1 cellular context compared by ENCODE assay signal in genomic region chr19:48966541-48967345, GRCh38.
TF ChIP-seq lines count a peak whose summit lies in the region.

No MANE protein-coding gene starts in this region.

TF ChIP-seq in HepG2, 621 proteins besides CTCF, POLR2A, EP300 and RAD21 (continued from another document and continues in another):
- TF ChIP-seq HNF1A (IDR thresholded peaks at IDR 0.05; ENCODE audit: low read depth) (peak; percentile 22; the same call in 1 of the 2 replicates), HNF1A (CRISPR knock-in tag; IDR thresholded peaks at IDR 0.05; ENCODE audit: borderline replicate concordance) (no peak), FOXA3 (CRISPR knock-in tag; IDR thresholded peaks at IDR 0.05) (no peak), NONO (IDR thresholded peaks at IDR 0.05) (no peak), NONO (CRISPR knock-in tag; conservative IDR thresholded peaks at IDR 0.05) (no peak), ARID5B (CRISPR knock-in tag; IDR thresholded peaks at IDR 0.05) (no peak), FOXK1 (CRISPR knock-in tag; IDR thresholded peaks at IDR 0.05; ENCODE audit: borderline replicate concordance, low read depth) (peak; percentile 7; the same call in 1 of the 2 replicates), ATF1 (CRISPR knock-in tag; IDR thresholded peaks at IDR 0.05) (no peak), ATAD3A (CRISPR knock-in tag; IDR thresholded peaks at IDR 0.05) (no peak), NFYB (CRISPR knock-in tag; IDR thresholded peaks at IDR 0.05) (no peak; the same call in 1 of the 2 replicates), RORA (CRISPR knock-in tag; IDR thresholded peaks at IDR 0.05) (no peak), E2F5 (CRISPR knock-in tag; conservative IDR thresholded peaks at IDR 0.05) (no peak), HIVEP1 (CRISPR knock-in tag; IDR thresholded peaks at IDR 0.05) (no peak), UBTF (CRISPR knock-in tag; IDR thresholded peaks at IDR 0.05) (no peak), IKZF4 (CRISPR knock-in tag; IDR thresholded peaks at IDR 0.05; ENCODE audit: borderline replicate concordance, low read depth, not compliant biosample characterization) (no peak), RERE (CRISPR knock-in tag; IDR thresholded peaks at IDR 0.05; ENCODE audit: low read depth) (no peak), ATF6 (CRISPR knock-in tag; conservative IDR thresholded peaks at IDR 0.05) (no peak), SP1 (IDR thresholded peaks at IDR 0.05) (no peak), SP1 (CRISPR knock-in tag; IDR thresholded peaks at IDR 0.05) (0 out of 2 replicates have a peak, but pooled peaks have one; percentile 5), ZBTB37 (CRISPR knock-in tag; IDR thresholded peaks at IDR 0.05) (no peak), ZNF605 (CRISPR knock-in tag; IDR thresholded peaks at IDR 0.05) (peak; percentile 75; the same call in 1 of the 2 replicates), PHF8 (CRISPR knock-in tag; IDR thresholded peaks at IDR 0.05) (no peak), RNF219 (CRISPR knock-in tag; IDR thresholded peaks at IDR 0.05) (no peak), ZNF121 (CRISPR knock-in tag; IDR thresholded peaks at IDR 0.05) (no peak), ZSCAN22 (CRISPR knock-in tag; IDR thresholded peaks at IDR 0.05) (no peak), GPN1 (CRISPR knock-in tag; IDR thresholded peaks at IDR 0.05; ENCODE audit: borderline replicate concordance) (no peak), PCBP2 (optimal IDR thresholded peaks at IDR 0.05; ENCODE audit: low read depth, low read length, poor library complexity, severe bottlenecking) (no peak), ZNF230 (CRISPR knock-in tag; IDR thresholded peaks at IDR 0.05) (no peak), HMGA1 (CRISPR knock-in tag; conservative IDR thresholded peaks at IDR 0.05) (no peak), HNF1B (CRISPR knock-in tag; IDR thresholded peaks at IDR 0.05) (0 out of 2 replicates have a peak, but pooled peaks have one; percentile 0), ZNF17 (CRISPR knock-in tag; IDR thresholded peaks at IDR 0.05) (no peak), PAX8 (CRISPR knock-in tag; IDR thresholded peaks at IDR 0.05; ENCODE audit: borderline replicate concordance) (no peak), NFIC (IDR thresholded peaks at IDR 0.05; ENCODE audit: low read length) (peak; percentile 53; the same call in 1 of the 2 replicates)
